Comparison of ENCODE assay signal across 31 cellular contexts in genomic region chr11:62000539-62001446, GRCh38. TPM values are rescaled to one million over a fixed set of nuclear protein-coding genes. Genes with fewer than 3 reads are reported as not detected.
A peak's percentile ranks its signal among the peaks of the same experiment; 100 is the strongest.
DNase-seq lines count a peak whose midpoint lies in the region; ATAC-seq, FAIRE-seq and TF ChIP-seq lines count a peak whose summit lies in the region.
"Had no signal": no experiment of that assay in that cellular context is flagged by ENCODE, and none has a peak within 500 bp of the region (broad histone marks: within the 10 kb centered on the region; RNA-seq: fewer than 3 reads in every experiment).

No MANE protein-coding gene starts in this region.

- H3K27me3 Mint-ChIP-seq in stimulated activated naive CD8-positive, alpha-beta T cell treated with anti-CD3 and anti-CD28 coated beads, Interleukin-15, amount 100 ng/mL, for 72 hours, result no peaks in the 10 kb centered on the region
- no peaks in the 10 kb centered on the region for H3K27me3 Mint-ChIP-seq in activated naive CD8-positive, alpha-beta T cell treated with anti-CD3 and anti-CD28 coated beads, Interleukin-2, amount 50 U/mL, for 24 hours
- H3K27me3 Mint-ChIP-seq: activated CD8-positive, alpha-beta T cell treated with anti-CD3 and anti-CD28 coated beads for 36 hours; activated T-helper 17 cell treated with anti-CD3 and anti-CD28 coated beads, Interleukin-2, amount 50 U/mL, for 72 hours; type B pancreatic cell had no signal

- FAIRE-seq in kidney (lab: Jason Lieb, UNC), result no peak
- FAIRE-seq: colon had no signal

- H3K4me1 Mint-ChIP-seq in stimulated activated naive CD8-positive, alpha-beta T cell treated with anti-CD3 and anti-CD28 coated beads, Interleukin-15, amount 100 ng/mL, for 72 hours, result no peaks in the 10 kb centered on the region
- H3K4me1 Mint-ChIP-seq in activated naive CD8-positive, alpha-beta T cell treated with anti-CD3 and anti-CD28 coated beads, Interleukin-2, amount 50 U/mL, for 24 hours, result no peaks in the 10 kb centered on the region
- H3K4me1 Mint-ChIP-seq: activated T-helper 17 cell treated with anti-CD3 and anti-CD28 coated beads, Interleukin-2, amount 50 U/mL, for 72 hours had no signal

- H3K4me1 ChIP-seq in kidney (ENCODE audit: control insufficient read depth in 1 of 2, insufficient read depth in 1 of 2, low read depth in 1 of 2, low read length in 2 of 2) (peaks cover 5 to 7% of the 10 kb centered on the region in 2 donors), neuronal stem cell (ENCODE audit: control insufficient read depth in 2 of 2, insufficient read depth in 1 of 2, low read depth in 1 of 2, low read length in 2 of 2) (peaks cover 0 to 4% of the 10 kb centered on the region in 2 donors)
- H3K4me1 ChIP-seq: psoas muscle, sigmoid colon had no signal

- H3K4me3 ChIP-seq in kidney (ENCODE audit: low read length in 2 of 2) (no peak overlapping the region), neuronal stem cell (ENCODE audit: low read length in 2 of 2) (no peak overlapping the region)
- H3K4me3 ChIP-seq: left lung, psoas muscle, sigmoid colon had no signal

- no peak for TF ChIP-seq CTCF in kidney (IDR thresholded peaks at IDR 0.05; ENCODE audit: borderline replicate concordance, extremely low read depth, insufficient read depth)

- H3K36me3 Mint-ChIP-seq in activated naive CD8-positive, alpha-beta T cell treated with anti-CD3 and anti-CD28 coated beads, Interleukin-2, amount 50 U/mL, for 24 hours (ENCODE audit: low read depth), result peaks cover 8% of the 10 kb centered on the region

- no peak overlapping the region for H3K4me3 Mint-ChIP-seq in stimulated activated naive CD8-positive, alpha-beta T cell treated with anti-CD3 and anti-CD28 coated beads, Interleukin-15, amount 100 ng/mL, for 72 hours
- H3K4me3 Mint-ChIP-seq in activated naive CD8-positive, alpha-beta T cell treated with anti-CD3 and anti-CD28 coated beads, Interleukin-2, amount 50 U/mL, for 24 hours, result no peak overlapping the region
- H3K4me3 Mint-ChIP-seq: activated CD8-positive, alpha-beta T cell treated with anti-CD3 and anti-CD28 coated beads for 36 hours; activated T-helper 17 cell treated with anti-CD3 and anti-CD28 coated beads, Interleukin-2, amount 50 U/mL, for 72 hours; CD8-positive, alpha-beta T cell; effector memory CD8-positive, alpha-beta T cell; T-helper 2 cell treated with Interferon-gamma antibody and Interleukin-4, amounts not matched to agents 5 μg/mL and 100 μg/mL, for 36 hours; type B pancreatic cell had no signal

- H3K9ac ChIP-seq in kidney (ENCODE audit: low read length in 2 of 2) (no peak overlapping the region), neuronal stem cell (ENCODE audit: low read depth, low read length, poor library complexity) (peak overlapping the region; percentile 55)

- H4K91ac ChIP-seq in neuronal stem cell (ENCODE audit: low read depth, low read length, poor library complexity), result no peak overlapping the region

- WGBS in neuronal stem cell (ENCODE audit: extremely low coverage in 2 of 2, insufficient read length in 2 of 2, insufficient replicate concordance in 1 of 2), 2 donors, result no CpG with 5 or more reads among the region's 23 CpGs

- H2BK5ac ChIP-seq in neuronal stem cell (ENCODE audit: low read length), result no peak overlapping the region

- no peak overlapping the region for H2AFZ ChIP-seq in neuronal stem cell (ENCODE audit: low read length)

- no peak overlapping the region for H4K8ac ChIP-seq in neuronal stem cell (ENCODE audit: low read depth, low read length)

- H3K27ac Mint-ChIP-seq in stimulated activated naive CD8-positive, alpha-beta T cell treated with anti-CD3 and anti-CD28 coated beads, Interleukin-15, amount 100 ng/mL, for 72 hours, result peak overlapping the region; percentile 21 to 48
- H3K27ac Mint-ChIP-seq in activated naive CD8-positive, alpha-beta T cell treated with anti-CD3 and anti-CD28 coated beads, Interleukin-2, amount 50 U/mL, for 24 hours, result no peak overlapping the region
- H3K27ac Mint-ChIP-seq: activated CD8-positive, alpha-beta T cell treated with anti-CD3 and anti-CD28 coated beads for 36 hours; activated T-helper 17 cell treated with anti-CD3 and anti-CD28 coated beads, Interleukin-2, amount 50 U/mL, for 72 hours; CD8-positive, alpha-beta T cell; T-helper 2 cell treated with Interferon-gamma antibody and Interleukin-4, amounts not matched to agents 5 μg/mL and 100 μg/mL, for 36 hours had no signal

- no peak overlapping the region for H3K4me2 ChIP-seq in neuronal stem cell (ENCODE audit: insufficient read depth, low read length, poor library complexity, severe bottlenecking)

- H3K18ac ChIP-seq in neuronal stem cell (ENCODE audit: low read length), result peak overlapping the region; percentile 65

- peak overlapping the region; percentile 75 for H2AK5ac ChIP-seq in neuronal stem cell (ENCODE audit: low read depth, low read length)

- H3K23ac ChIP-seq in neuronal stem cell (ENCODE audit: low read depth, low read length, poor library complexity), result peak overlapping the region; percentile 85

- peaks cover 0 to 4% of the 10 kb centered on the region in 2 donors for H3K9me3 ChIP-seq in kidney (ENCODE audit: control insufficient read depth in 1 of 2, low read length in 2 of 2)
- H3K9me3 ChIP-seq in neuronal stem cell (replicated peaks in 1 of 2; ENCODE audit: control insufficient read depth in 2 of 2, insufficient read depth in 1 of 2, low read depth in 1 of 2, low read length in 2 of 2), result peaks cover 10 to 11% of the 10 kb centered on the region in 2 donors

- H3K27ac ChIP-seq in kidney (ENCODE audit: low read depth in 2 of 2, low read length in 2 of 2), result peak overlapping the region; percentile 36 to 74
- no peak overlapping the region for H3K27ac ChIP-seq in neuronal stem cell (replicated peaks; ENCODE audit: low read length)
- H3K27ac ChIP-seq: left lung, psoas muscle, sigmoid colon had no signal

- no peak for ATAC-seq in stimulated activated naive CD8-positive, alpha-beta T cell treated with anti-CD3 and anti-CD28 coated beads, Interleukin-15, amount 100 ng/mL, for 72 hours
- ATAC-seq in stimulated activated naive CD8-positive, alpha-beta T cell treated with anti-CD3 and anti-CD28 coated beads, Interleukin-15, Interleukin-2, amounts not matched to agents 100 U/mL and 50 U/mL, for 24 hours, result no peak
- ATAC-seq in GM21723 (IDR thresholded peaks at IDR 0.05; ENCODE audit: unreplicated experiment) (no peak), HG03469 (IDR thresholded peaks at IDR 0.05; ENCODE audit: unreplicated experiment) (no peak), GM19395 (IDR thresholded peaks at IDR 0.05; ENCODE audit: unreplicated experiment) (no peak)
- no peak for ATAC-seq in activated naive CD8-positive, alpha-beta T cell treated with anti-CD3 and anti-CD28 coated beads, Interleukin-2, amount 50 U/mL, for 24 hours
- ATAC-seq: activated CD8-positive, alpha-beta T cell treated with anti-CD3 and anti-CD28 coated beads for 36 hours; activated naive CD4-positive, alpha-beta T cell treated with anti-CD3 and anti-CD28 coated beads, Interleukin-2, amount 50 U/mL, for 72 hours; activated T-helper 17 cell treated with anti-CD3 and anti-CD28 coated beads, Interleukin-2, amount 50 U/mL, for 72 hours; CD8-positive, alpha-beta T cell; effector memory CD8-positive, alpha-beta T cell; Panc1; psoas muscle had no signal

- H3K4ac ChIP-seq in neuronal stem cell (ENCODE audit: low read length), result peak overlapping the region; percentile 66

- H3K36me3 ChIP-seq in kidney (ENCODE audit: control insufficient read depth in 1 of 2, insufficient read depth in 2 of 2, low read length in 2 of 2) (no peaks in the 10 kb centered on the region), neuronal stem cell (replicated peaks in 1 of 2; ENCODE audit: control insufficient read depth in 2 of 2, insufficient read depth in 2 of 2, low read length in 2 of 2) (no peaks in the 10 kb centered on the region)
- H3K36me3 ChIP-seq: left lung, sigmoid colon had no signal

- H3K9me3 Mint-ChIP-seq in stimulated activated naive CD8-positive, alpha-beta T cell treated with anti-CD3 and anti-CD28 coated beads, Interleukin-15, amount 100 ng/mL, for 72 hours, result peaks cover 7 to 10% of the 10 kb centered on the region in 2 donors
- H3K9me3 Mint-ChIP-seq in activated naive CD8-positive, alpha-beta T cell treated with anti-CD3 and anti-CD28 coated beads, Interleukin-2, amount 50 U/mL, for 24 hours, result peaks cover 11% of the 10 kb centered on the region

- intact Hi-C loops in kidney (cut with DNase I), result no loop called here

- H2BK15ac ChIP-seq in neuronal stem cell (ENCODE audit: low read length), result no peak overlapping the region

- peak overlapping the region; percentile 30 for H2BK12ac ChIP-seq in neuronal stem cell (ENCODE audit: low read length)

- H3K27me3 ChIP-seq in neuronal stem cell (ENCODE audit: control insufficient read depth in 3 of 3, insufficient read depth in 3 of 3, low read depth in 1 of 3, low read length in 3 of 3), result no peaks in the 10 kb centered on the region
- H3K27me3 ChIP-seq: left lung, sigmoid colon had no signal

- no peak for DNase-seq in stimulated activated naive CD8-positive, alpha-beta T cell treated with anti-CD3 and anti-CD28 coated beads, Interleukin-15, amount 100 ng/mL, for 72 hours
- no peak for DNase-seq in stimulated activated naive CD8-positive, alpha-beta T cell treated with anti-CD3 and anti-CD28 coated beads, Interleukin-15, Interleukin-2, amounts not matched to agents 100 U/mL and 50 U/mL, for 24 hours
- DNase-seq in kidney (no peak), neuronal stem cell (ENCODE audit: low spot score) (no peak)
- no peak for DNase-seq in activated naive CD8-positive, alpha-beta T cell treated with anti-CD3 and anti-CD28 coated beads, Interleukin-2, amount 50 U/mL, for 24 hours
- DNase-seq: activated CD8-positive, alpha-beta T cell treated with anti-CD3 and anti-CD28 coated beads for 36 hours; CD8-positive, alpha-beta T cell; effector memory CD8-positive, alpha-beta T cell; Kasumi-1; mesendoderm; MV-4-11; naive B cell; NCI-H146; NCI-H2107; nucleus accumbens; psoas muscle; SIG-M5; sigmoid colon; stimulated activated CD4-positive, alpha-beta T cell treated with anti-CD3 and anti-CD28 coated beads, Interleukin-4, amount 100 ng/mL, for 24 hours had no signal

- no peaks in the 10 kb centered on the region for H3K79me1 ChIP-seq in neuronal stem cell (ENCODE audit: low read depth, low read length)

- H3K14ac ChIP-seq in neuronal stem cell (ENCODE audit: low read length), result peak overlapping the region; percentile 56

- H2BK120ac ChIP-seq in neuronal stem cell (ENCODE audit: low read depth, low read length), result no peak overlapping the region

RNA-seq across cellular contexts. Expression of gene FTH1, which starts 33.4 kb away (rescaled TPM):
- 3,221 TPM for total RNA-seq in kidney
- polyA plus RNA-seq in kidney (ENCODE audit: insufficient read depth, low read depth, low replicate concordance), result 7,914 TPM
- 1,611 TPM for polyA plus RNA-seq in neuronal stem cell (2013, experiment 1 of 2)
- 1,599 TPM for polyA plus RNA-seq in neuronal stem cell (2013, experiment 2 of 2)

RNA-seq across cellular contexts. Expression of gene BEST1, which starts 50.6 kb away (rescaled TPM):
- total RNA-seq in kidney, result 7.1 TPM
- 0.62 TPM for polyA plus RNA-seq in kidney (ENCODE audit: insufficient read depth, low read depth, low replicate concordance)
- 0.11 TPM for polyA plus RNA-seq in neuronal stem cell (2013, experiment 1 of 2)
- polyA plus RNA-seq in neuronal stem cell (2013, experiment 2 of 2), result 0.10 TPM
- total RNA-seq: Daoy, glomerular endothelial cell had no signal
